ENCODE assay signal across 20 cellular contexts in genomic region chr6:23728707-23729106, GRCh38.
A peak's percentile ranks its signal among the peaks of the same experiment; 100 is the strongest.
DNase-seq lines count a peak whose midpoint lies in the region; ATAC-seq and TF ChIP-seq lines count a peak whose summit lies in the region.
"Had no signal": no experiment of that assay in that cellular context is flagged by ENCODE, and none has a peak within 500 bp of the region (broad histone marks: within the 10 kb centered on the region; RNA-seq: fewer than 3 reads in every experiment).

No MANE protein-coding gene starts in this region.

- H3K9me3 Mint-ChIP-seq in endodermal cell (no peaks in the 10 kb centered on the region), nephron progenitor cell (no peaks in the 10 kb centered on the region)

- TF ChIP-seq POLR2A in GM18505 (IDR thresholded peaks at IDR 0.05; ENCODE audit: borderline replicate concordance, extremely low read depth, insufficient read depth, insufficient read length), result no peak

- H3K4me1 ChIP-seq in endodermal cell (ENCODE audit: control insufficient read depth, insufficient read depth, low read length), result no peaks in the 10 kb centered on the region
- H3K4me1 ChIP-seq in osteoblast (ENCODE audit: insufficient read depth, low read length), result no peaks in the 10 kb centered on the region
- H3K4me1 ChIP-seq: BLaER1, esophagus squamous epithelium, testis had no signal

- H3K27me3 Mint-ChIP-seq in endodermal cell (ENCODE audit: insufficient read depth) (peaks cover 1% of the 10 kb centered on the region), nephron progenitor cell (ENCODE audit: low read depth, poor library complexity) (peaks cover 5% of the 10 kb centered on the region)

- H3K4me3 ChIP-seq in endodermal cell (ENCODE audit: low read length) (no peak overlapping the region), osteoblast (ENCODE audit: insufficient read depth, low read length) (no peak overlapping the region)
- H3K4me3 ChIP-seq: BLaER1, esophagus squamous epithelium, SK-N-MC, testis had no signal

- TF ChIP-seq CTCF in endodermal cell (conservative IDR thresholded peaks at IDR 0.05) (no peak), osteoblast (IDR thresholded peaks at IDR 0.05; ENCODE audit: extremely low read depth, low read depth, low read length) (no peak), nephron progenitor cell (IDR thresholded peaks at IDR 0.05) (no peak)

- H3K27me3 ChIP-seq in endodermal cell (ENCODE audit: control insufficient read depth, insufficient read depth, low read length, poor library complexity, severe bottlenecking) (no peaks in the 10 kb centered on the region), osteoblast (ENCODE audit: insufficient read depth, low read length) (no peaks in the 10 kb centered on the region)
- H3K27me3 ChIP-seq: BLaER1, esophagus squamous epithelium, testis had no signal

- no peaks in the 10 kb centered on the region for H3K9me3 ChIP-seq in endodermal cell (ENCODE audit: control insufficient read depth, low read length)
- H3K9me3 ChIP-seq in osteoblast (ENCODE audit: low read depth, low read length), result peaks cover 3% of the 10 kb centered on the region
- H3K9me3 ChIP-seq: BLaER1, esophagus squamous epithelium, testis had no signal

- no peak overlapping the region for H3K27ac ChIP-seq in endodermal cell (ENCODE audit: low read depth, low read length)
- H3K27ac ChIP-seq in osteoblast (ENCODE audit: low read depth, low read length), result no peak overlapping the region
- H3K27ac ChIP-seq: BLaER1, esophagus squamous epithelium, SK-N-MC, testis had no signal

- ATAC-seq in GM18505 (IDR thresholded peaks at IDR 0.05; ENCODE audit: unreplicated experiment) (no peak), HG03571 (IDR thresholded peaks at IDR 0.05; ENCODE audit: unreplicated experiment) (no peak)
- ATAC-seq: natural killer cell had no signal

- H3K27ac Mint-ChIP-seq in endodermal cell (no peak overlapping the region), nephron progenitor cell (no peak overlapping the region)
- H3K27ac Mint-ChIP-seq: natural killer cell, progenitor cell of endocrine pancreas had no signal

- no peaks in the 10 kb centered on the region for H3K79me2 ChIP-seq in osteoblast (ENCODE audit: insufficient read depth, low read length)

- no peaks in the 10 kb centered on the region for H4K20me1 ChIP-seq in osteoblast (ENCODE audit: insufficient read depth, low read length)
- H4K20me1 ChIP-seq: BLaER1 had no signal

- peak in 2 of 3 experiments; percentile 1 to 6 for DNase-seq in NCI-H1417 (lab: John Stamatoyannopoulos, UW)
- DNase-seq in NCI-H1417 treated with DMSO at 0.1 percent for 48 hours (lab: John Stamatoyannopoulos, UW), result no peak
- peak; percentile 84 for DNase-seq in NCI-H69 (lab: John Stamatoyannopoulos, UW)
- DNase-seq in endodermal cell, result peak; percentile 57
- peak; percentile 11 for DNase-seq in osteoblast (ENCODE audit: insufficient read length, low spot score, missing footprints)
- DNase-seq in nephron progenitor cell, result no peak
- DNase-seq: activated CD4-positive, alpha-beta T cell treated with anti-CD3 and anti-CD28 coated beads for 4 hours; activated CD8-positive, alpha-beta memory T cell treated with anti-CD3 and anti-CD28 coated beads, Interleukin-2, amount 50 U/mL, for 4 hours; activated effector memory CD4-positive, alpha-beta T cell treated with anti-CD3 and anti-CD28 coated beads, Interleukin-2, amount 50 U/mL, for 16 hours; caudate nucleus; esophagus squamous epithelium; MM.1S; natural killer cell; NCI-H1930; testis had no signal

- no peak overlapping the region for H3K4me2 ChIP-seq in osteoblast (ENCODE audit: insufficient read depth, low read length)
- H3K4me2 ChIP-seq: BLaER1 had no signal

- no peak overlapping the region for H3K9ac ChIP-seq in endodermal cell (ENCODE audit: extremely low read depth, low read length, poor library complexity, severe bottlenecking)
- H3K9ac ChIP-seq: BLaER1 had no signal

- H3K4me1 Mint-ChIP-seq in endodermal cell (peaks cover 24% of the 10 kb centered on the region), nephron progenitor cell (no peaks in the 10 kb centered on the region)
- H3K4me1 Mint-ChIP-seq: natural killer cell had no signal

- H3K4me3 Mint-ChIP-seq in endodermal cell (no peak overlapping the region), nephron progenitor cell (no peak overlapping the region)
- H3K4me3 Mint-ChIP-seq: natural killer cell had no signal

- H3K36me3 ChIP-seq in endodermal cell (ENCODE audit: control insufficient read depth, insufficient read depth, low read length) (no peaks in the 10 kb centered on the region), osteoblast (ENCODE audit: insufficient read depth, low read length) (no peaks in the 10 kb centered on the region)
- H3K36me3 ChIP-seq: BLaER1, esophagus squamous epithelium had no signal

- WGBS in endodermal cell (ENCODE audit: insufficient coverage in 1 of 2, insufficient read length in 1 of 2), 2 experiments, result 29 to 67% methylated on average over 1 to 2 of the region's 2 CpGs

- H3K36me3 Mint-ChIP-seq in endodermal cell (ENCODE audit: low read depth) (no peaks in the 10 kb centered on the region), nephron progenitor cell (ENCODE audit: low read depth) (no peaks in the 10 kb centered on the region)
- H3K36me3 Mint-ChIP-seq: natural killer cell had no signal

- no peak overlapping the region for H2AFZ ChIP-seq in osteoblast (ENCODE audit: low read length)

Comparison
In these comparisons a context has a peak if more than half of its experiments do, and no peak if none do; other contexts are left out.
1. DNase-seq: peak in NCI-H1417 (2 of 3), NCI-H69 (single experiment), endodermal cell (single experiment) and osteoblast (single experiment); none in NCI-H1417 treated with DMSO at 0.1 percent for 48 hours (single experiment) and nephron progenitor cell (single experiment).